12 cellular contexts compared by ENCODE assay signal in the genomic region with DNA sequence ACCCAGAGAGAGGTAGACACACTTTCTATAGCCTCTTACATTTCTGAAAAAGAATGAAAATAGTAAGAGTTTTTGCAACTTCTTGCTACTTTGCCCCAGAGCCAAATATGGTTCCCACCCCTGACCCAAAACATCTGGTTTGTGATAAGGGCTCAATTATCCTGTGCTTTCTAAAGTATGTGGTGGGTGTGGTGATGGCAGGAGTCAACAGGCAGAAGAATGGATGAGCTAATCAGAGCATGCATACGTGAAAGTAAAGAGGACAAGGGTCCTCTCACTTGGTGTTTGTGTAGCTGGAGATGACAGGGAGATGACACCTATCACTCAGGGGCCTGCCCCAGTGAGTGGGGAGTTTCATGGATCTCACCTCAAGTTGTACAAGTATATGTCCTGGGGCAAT. TPM values are rescaled to one million over a fixed set of nuclear protein-coding genes. Genes with fewer than 3 reads are reported as not detected.
DNase-seq lines count a peak whose midpoint lies in the region; ATAC-seq, FAIRE-seq and TF ChIP-seq lines count a peak whose summit lies in the region.
"Had no signal": no experiment of that assay in that cellular context is flagged by ENCODE, and none has a peak within 500 bp of the region (broad histone marks: within the 10 kb centered on the region; RNA-seq: fewer than 3 reads in every experiment).

No MANE protein-coding gene starts in this region.

- H3K4me1 ChIP-seq in mammary epithelial cell (ENCODE audit: insufficient read depth, low read length) (peaks cover 16% of the 10 kb centered on the region), breast epithelium (no peaks in the 10 kb centered on the region), GM12878 (ENCODE audit: control insufficient read depth, insufficient read depth, low read length) (peaks cover 38% of the 10 kb centered on the region), psoas muscle (no peaks in the 10 kb centered on the region)

- H2AFZ ChIP-seq in mammary epithelial cell (ENCODE audit: low read depth, low read length) (peak overlapping the region; percentile 48), GM12878 (ENCODE audit: control insufficient read depth, low read depth, low read length) (no peak overlapping the region)

- in situ Hi-C loops in mammary epithelial cell (cut with MboI; ENCODE audit: low sequenced_read_pairs in 2 of 2) (no loop called here), GM12878 (cut with MboI) (no loop called here)

- no peak for FAIRE-seq in GM12878 (lab: Jason Lieb, UNC)

- dilution Hi-C loops in mammary epithelial cell (cut with HindIII; ENCODE audit: low sequenced_read_pairs), result no loop called here

- no peaks in the 10 kb centered on the region for H3K9me3 ChIP-seq in mammary epithelial cell (replicated peaks; ENCODE audit: insufficient read depth, low read length)
- H3K9me3 ChIP-seq in breast epithelium, result no peaks in the 10 kb centered on the region
- H3K9me3 ChIP-seq in GM12878 (replicated peaks; ENCODE audit: control insufficient read depth, insufficient read depth, low read length), result no peaks in the 10 kb centered on the region
- H3K9me3 ChIP-seq in psoas muscle, result no peaks in the 10 kb centered on the region

- H3K4me3 ChIP-seq in mammary epithelial cell (replicated peaks in 1 of 3; ENCODE audit: insufficient read depth in 1 of 3, low read depth in 2 of 3, low read length in 3 of 3) (no peak overlapping the region), breast epithelium (no peak overlapping the region), GM12878 (no peak overlapping the region; the same call in 1 of the 2 replicates), psoas muscle (no peak overlapping the region)
- H3K4me3 ChIP-seq: dorsolateral prefrontal cortex had no signal

- no peak overlapping the region for H3K27ac ChIP-seq in mammary epithelial cell (ENCODE audit: insufficient read depth, low read depth, low read length)
- no peak overlapping the region for H3K27ac ChIP-seq in breast epithelium
- H3K27ac ChIP-seq in GM12878 (ENCODE audit: control insufficient read depth, insufficient read depth), result peak overlapping the region; percentile 20
- no peak overlapping the region for H3K27ac ChIP-seq in psoas muscle
- H3K27ac ChIP-seq: dorsolateral prefrontal cortex, WERI-Rb-1 had no signal

- POLR2A ChIA-PET in GM12878 (lab: Charles Lee), result interaction anchor here (1.2 to 1.6 kb wide), 2 partner anchors 25 to 30 kb away, joined by 3 to 5 read pairs; no protein-coding TSS in a partner anchor

- no peaks in the 10 kb centered on the region for H3K27me3 ChIP-seq in mammary epithelial cell (ENCODE audit: insufficient read depth, low read length)
- no peaks in the 10 kb centered on the region for H3K27me3 ChIP-seq in breast epithelium
- no peaks in the 10 kb centered on the region for H3K27me3 ChIP-seq in GM12878 (replicated peaks in 1 of 2; ENCODE audit: control insufficient read depth in 2 of 2, insufficient read depth in 2 of 2, low read length in 1 of 2)
- H3K27me3 ChIP-seq in psoas muscle (ENCODE audit: insufficient read depth in 3 of 3, low read length in 2 of 3), result no peaks in the 10 kb centered on the region
- H3K27me3 ChIP-seq: dorsolateral prefrontal cortex had no signal

- TF ChIP-seq POLR2A in breast epithelium (IDR thresholded peaks at IDR 0.05) (no peak), GM12878 (IDR thresholded peaks at IDR 0.05; ENCODE audit: low read depth, low read length) (no peak)

- no peak for TF ChIP-seq EP300 in GM12878 (IDR thresholded peaks at IDR 0.05; ENCODE audit: borderline replicate concordance in 1 of 2, control insufficient read depth in 1 of 2, low read depth in 2 of 2, low read length in 2 of 2)

- ATAC-seq in HG02885 (IDR thresholded peaks at IDR 0.05; ENCODE audit: poor library complexity, unreplicated experiment) (peak; percentile 20), GM12878 (peak; percentile 50), psoas muscle (no peak)
- peak; percentile 77 for ATAC-seq in stimulated activated naive CD8-positive, alpha-beta T cell treated with anti-CD3 and anti-CD28 coated beads, Interleukin-15, Interleukin-2, amounts not matched to agents 100 U/mL and 50 U/mL, for 24 hours

- H4K20me1 ChIP-seq in mammary epithelial cell (ENCODE audit: insufficient read depth, low read length), result no peaks in the 10 kb centered on the region
- H4K20me1 ChIP-seq in GM12878 (ENCODE audit: control insufficient read depth, insufficient read depth), result no peaks in the 10 kb centered on the region

- no peak overlapping the region for H3K9ac ChIP-seq in mammary epithelial cell (ENCODE audit: insufficient read depth, low read length)
- peak overlapping the region; percentile 18; the same call in 1 of the 2 replicates for H3K9ac ChIP-seq in GM12878 (ENCODE audit: control insufficient read depth, insufficient read depth, low read length)

- DNase-seq in mammary epithelial cell, result peak; percentile 22
- no peak for DNase-seq in breast epithelium (ENCODE audit: low spot score in 2 of 2)
- no peak for DNase-seq in GM12878 (ENCODE audit: low read depth, low spot score)
- DNase-seq in stimulated activated naive CD8-positive, alpha-beta T cell treated with anti-CD3 and anti-CD28 coated beads, Interleukin-15, Interleukin-2, amounts not matched to agents 100 U/mL and 50 U/mL, for 24 hours, result no peak
- DNase-seq in psoas muscle, result no peak
- no peak for DNase-seq in NCI-H345 treated with DMSO at 0.1 percent for 48 hours (lab: John Stamatoyannopoulos, UW; ENCODE audit: unreplicated experiment)
- DNase-seq in NCI-H82 (lab: John Stamatoyannopoulos, UW), result no peak
- DNase-seq: AML-193, dorsolateral prefrontal cortex, NCI-H1105, WERI-Rb-1 had no signal

- RAD21 ChIA-PET in GM12878 (lab: Charles Lee; ENCODE audit: unreplicated experiment), result no interaction called here

- TF ChIP-seq RAD21 in GM12878 (IDR thresholded peaks at IDR 0.05; ENCODE audit: insufficient read depth, low read depth, low read length), result no peak

- intact Hi-C loops in mammary epithelial cell (cut with micrococcal nuclease) (no loop called here), breast epithelium (cut with DNase I; ENCODE audit: low total_unique reads) (no loop called here), GM12878 (cut with micrococcal nuclease; ENCODE audit: unreplicated experiment) (loop anchor here (1.0 kb wide), 1 partner anchor 17 kb away; no protein-coding TSS in a partner anchor), psoas muscle (cut with DNase I) (loop anchor here in 1 of 2 donors (5.0 kb wide), 1 partner anchor 630 kb away; no protein-coding TSS in a partner anchor)

- 0% methylated on average over 1 of the region's 1 CpG for WGBS in mammary epithelial cell (ENCODE audit: low coverage, missing lambda C conversion rate)
- WGBS in GM12878 (ENCODE audit: insufficient coverage, insufficient replicate concordance, low lambda C conversion rate, missing lambda C conversion rate), result 100% methylated on average over 1 of the region's 1 CpG
- 59 to 70% (median 70%) methylated on average over 1 of the region's 1 CpG for WGBS in psoas muscle, 3 donors

- no peaks in the 10 kb centered on the region for H3K79me2 ChIP-seq in mammary epithelial cell (ENCODE audit: insufficient read depth, low read length)
- no peaks in the 10 kb centered on the region for H3K79me2 ChIP-seq in GM12878 (ENCODE audit: control insufficient read depth, insufficient read depth, low read length)

- SMC1A ChIA-PET in GM12878 (lab: Charles Lee; ENCODE audit: uncharacterized antibody, unreplicated experiment), result interaction anchor here (1.2 to 3.1 kb wide), 3 partner anchors 11 to 32 kb away, joined by 3 to 8 read pairs (median 3); no protein-coding TSS in a partner anchor

- H3K36me3 ChIP-seq in mammary epithelial cell (ENCODE audit: insufficient read depth, low read length) (no peaks in the 10 kb centered on the region), breast epithelium (no peaks in the 10 kb centered on the region), GM12878 (ENCODE audit: control insufficient read depth in 2 of 2, insufficient read depth in 2 of 2, low read length in 1 of 2) (no peaks in the 10 kb centered on the region), psoas muscle (ENCODE audit: insufficient read depth in 1 of 2, low read depth in 1 of 2) (no peaks in the 10 kb centered on the region)
- H3K36me3 ChIP-seq: WERI-Rb-1 had no signal

- CTCF ChIA-PET in mammary epithelial cell (lab: Charles Lee; ENCODE audit: low non-redundant PET), result no interaction called here
- CTCF ChIA-PET in GM12878 (lab: Yijun Ruan, JAX), result interaction anchor here (0.8 to 1.2 kb wide), 2 partner anchors 9 to 45 kb away, joined by 3 to 4 read pairs; no protein-coding TSS in a partner anchor

- TF ChIP-seq CTCF in mammary epithelial cell (conservative IDR thresholded peaks at IDR 0.05 in 1 of 2, IDR thresholded peaks at IDR 0.05 in 1 of 2; ENCODE audit: extremely low read depth in 1 of 2, insufficient read depth in 1 of 2, low read depth in 1 of 2, low read length in 2 of 2) (no peak), breast epithelium (IDR thresholded peaks at IDR 0.05) (no peak), GM12878 (IDR thresholded peaks at IDR 0.05 in 2 of 3, conservative IDR thresholded peaks at IDR 0.05 in 1 of 3; ENCODE audit: control insufficient read depth in 2 of 3, extremely low read depth in 1 of 3, insufficient read depth in 1 of 3, low read depth in 3 of 3, low read length in 3 of 3) (no peak), psoas muscle (IDR thresholded peaks at IDR 0.05) (no peak)

- H3K4me2 ChIP-seq in mammary epithelial cell (ENCODE audit: insufficient read depth, low read depth, low read length) (peak overlapping the region; percentile 8), GM12878 (ENCODE audit: control insufficient read depth, insufficient read depth) (peak overlapping the region; percentile 73; the same call in 1 of the 2 replicates)

- BruUV-seq in mammary epithelial cell (replicated peaks; lab: Mats Ljungman, UMichigan) (no TSS peak), GM12878 (replicated peaks; lab: Mats Ljungman, UMichigan) (no TSS peak)

RNA-seq across cellular contexts. Expression of gene KBTBD8, which starts 19.1 kb away (rescaled TPM):
- total RNA-seq in mammary epithelial cell (1 to 10 TPM; 3.5 to 3.7 TPM), breast epithelium (1 to 10 TPM in 2 of 3 donors, under 1 TPM in 1; 0.96 to 1.6 (median 1.6) TPM), GM12878 (2014; rRNA removed) (33.2 and 38.5 TPM in 2 replicates), GM12878 (2014; rRNA removed; fragmentation: Illumina TruSeq; extraction: Trizol) (35.7 and 35.8 TPM in 2 replicates), GM12878 (2021) (27.6 and 28.8 TPM in 2 replicates), psoas muscle (1 to 10 TPM; 3.2 to 8.5 (median 6.9) TPM)
- polyA plus RNA-seq in mammary epithelial cell (1.5 TPM), GM12878 (2011; rRNA removed) (44.4 and 54.1 TPM in 2 replicates), GM12878 (2014; fragmentation: Illumina TruSeq; extraction: Trizol) (24.4 and 34.5 TPM in 2 replicates), GM12878 (2014; fragmentation: Nextera tagmentation; extraction: Ambion mirVana) (1 to 10 TPM; 8.5 to 9.2 TPM), GM12878 (2014; rRNA removed) (13.6 and 14.3 TPM in 2 replicates), GM12878 (2016; fragmentation: Nextera tagmentation; extraction: Ambion mirVana) (10 to 100 TPM; 11.9 to 13.5 TPM), psoas muscle (10 to 100 TPM in 1 of 3 donors, 1 to 10 TPM in 2; 1.8 to 11.2 (median 3.0) TPM)
- 3.5 TPM for polyA minus RNA-seq in mammary epithelial cell
- total RNA-seq in GM12878 (2013; cell fraction: nucleolus; rRNA removed), result 9.7 and 10.0 TPM in 2 replicates
- 16.2 TPM for polyA plus RNA-seq in GM12878 (2011; ENCODE audit: low read depth)
- 13.8 and 16.4 TPM in 2 replicates for polyA plus RNA-seq in GM12878 (2011; cell fraction: cytosol; rRNA removed)
- 11.6 and 14.3 TPM in 2 replicates for polyA plus RNA-seq in GM12878 (2011; cell fraction: nucleus; rRNA removed)
- polyA plus RNA-seq in GM12878 (2012), result 10.7 and 19.6 TPM in 2 replicates
- polyA minus RNA-seq in GM12878 (2011; rRNA and poly(A)+ RNA removed), result 40.0 and 87.9 TPM in 2 replicates
- polyA minus RNA-seq in GM12878 (2011; cell fraction: cytosol; rRNA and poly(A)+ RNA removed), result 26.6 and 32.5 TPM in 2 replicates
- polyA minus RNA-seq in GM12878 (2011; cell fraction: nucleus; rRNA and poly(A)+ RNA removed), result 17.2 and 22.4 TPM in 2 replicates

Comparison
In these comparisons a context has a peak if more than half of its experiments do, and no peak if none do; other contexts are left out.
1. ATAC-seq: peak in HG02885 (single experiment), GM12878 (single experiment) and stimulated activated naive CD8-positive, alpha-beta T cell treated with anti-CD3 and anti-CD28 coated beads, Interleukin-15, Interleukin-2, amounts not matched to agents 100 U/mL and 50 U/mL, for 24 hours (single experiment); none in psoas muscle (0 of 4).